ENCODE assay signal across 8 cellular contexts in the genomic region with DNA sequence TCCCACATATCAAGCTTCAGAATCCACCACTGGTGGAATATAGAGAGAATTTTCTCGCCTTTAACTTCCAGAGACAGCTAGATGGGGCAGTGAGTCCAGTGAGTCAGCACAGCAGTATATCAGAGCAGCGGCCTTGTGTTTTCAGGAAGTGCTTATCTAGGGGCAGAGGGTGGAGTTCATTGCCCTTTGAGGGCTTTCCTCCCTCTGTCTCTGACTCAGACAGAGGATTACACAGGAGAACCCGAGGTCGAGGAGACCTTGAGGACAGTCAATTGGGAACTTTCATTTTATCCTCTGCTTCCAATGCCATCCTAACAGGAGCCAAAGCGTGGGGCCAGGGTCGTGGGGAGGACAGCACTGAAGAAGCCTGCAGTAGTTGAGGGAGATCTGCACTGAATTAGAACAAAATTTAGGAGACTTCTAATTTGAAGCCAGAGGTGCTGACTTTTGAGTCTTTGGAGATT.
A peak's percentile ranks its signal among the peaks of the same experiment; 100 is the strongest.
DNase-seq lines count a peak whose midpoint lies in the region; ATAC-seq and TF ChIP-seq lines count a peak whose summit lies in the region.

No MANE protein-coding gene starts in this region.

- peaks cover 20% of the 10 kb centered on the region for H3K4me1 Mint-ChIP-seq in central memory CD8-positive, alpha-beta T cell
- H3K4me1 Mint-ChIP-seq in natural killer cell treated with Interleukin-12 subunit alpha and Interleukin-12 subunit beta and Interleukin-15 and Interleukin-18, amount 100 ng/mL, for 72 hours (ENCODE audit: low read depth in 2 of 2) = peaks cover 36 to 42% of the 10 kb centered on the region in 2 donors
- no peaks in the 10 kb centered on the region for H3K4me1 Mint-ChIP-seq in chondrocyte (ENCODE audit: low read depth)

- H3F3A ChIP-seq in PC-9 (ENCODE audit: insufficient read depth, low read depth) = no peaks in the 10 kb centered on the region

- H2AFZ ChIP-seq in PC-9 = no peak overlapping the region

- intact Hi-C loops in PC-9 (cut with micrococcal nuclease; ENCODE audit: unreplicated experiment) (loop anchor here (1.0 to 2.0 kb wide), 2 partner anchors 20 to 69 kb away; no protein-coding TSS in a partner anchor), A673 (cut with micrococcal nuclease; ENCODE audit: unreplicated experiment) (no loop called here)

- peaks cover 1% of the 10 kb centered on the region for H3K27me3 Mint-ChIP-seq in central memory CD8-positive, alpha-beta T cell
- no peaks in the 10 kb centered on the region for H3K27me3 Mint-ChIP-seq in natural killer cell treated with Interleukin-12 subunit alpha and Interleukin-12 subunit beta and Interleukin-15 and Interleukin-18, amount 100 ng/mL, for 72 hours
- no peaks in the 10 kb centered on the region for H3K27me3 Mint-ChIP-seq in chondrocyte (ENCODE audit: low read depth)

- TF ChIP-seq CTCF in PC-9 (conservative IDR thresholded peaks at IDR 0.05) = no peak
- TF ChIP-seq CTCF in chondrocyte (IDR thresholded peaks at IDR 0.05) = no peak
- TF ChIP-seq CTCF in A673 (conservative IDR thresholded peaks at IDR 0.05; ENCODE audit: low read depth, low read length) = no peak

- no peaks in the 10 kb centered on the region for H3K9me2 ChIP-seq in PC-9 (ENCODE audit: insufficient read depth)

- peak overlapping the region; percentile 86 for H3K27ac Mint-ChIP-seq in central memory CD8-positive, alpha-beta T cell (ENCODE audit: low read depth)
- peak overlapping the region; percentile 79 to 90 for H3K27ac Mint-ChIP-seq in natural killer cell treated with Interleukin-12 subunit alpha and Interleukin-12 subunit beta and Interleukin-15 and Interleukin-18, amount 100 ng/mL, for 72 hours
- no peak overlapping the region for H3K27ac Mint-ChIP-seq in chondrocyte (ENCODE audit: unreplicated experiment)

- H3K36me3 ChIP-seq in PC-9 (ENCODE audit: low read depth) (no peaks in the 10 kb centered on the region), A673 (ENCODE audit: insufficient read depth, low read length, poor library complexity, severe bottlenecking) (no peaks in the 10 kb centered on the region)

- BruUV-seq in PC-9 (replicated peaks; lab: Mats Ljungman, UMichigan) (no TSS peak), A673 (replicated peaks; lab: Mats Ljungman, UMichigan) (no TSS peak)

- H3K27ac ChIP-seq in PC-9 (no peak overlapping the region), A673 (ENCODE audit: low read depth, low read length, poor library complexity, severe bottlenecking) (no peak overlapping the region)

- ATAC-seq in HG02678 (IDR thresholded peaks at IDR 0.05; ENCODE audit: unreplicated experiment) = peak; percentile 57
- peak; percentile 74 for ATAC-seq in central memory CD8-positive, alpha-beta T cell (replicated peaks; ENCODE audit: extremely low read depth, poor library complexity, severe bottlenecking)
- peak; percentile 92 to 95 for ATAC-seq in natural killer cell treated with Interleukin-12 subunit alpha and Interleukin-12 subunit beta and Interleukin-15 and Interleukin-18, amount 100 ng/mL, for 72 hours
- no peak for ATAC-seq in HG02981 (IDR thresholded peaks at IDR 0.05; ENCODE audit: unreplicated experiment)

- peak overlapping the region; percentile 37 for H3K4me3 Mint-ChIP-seq in central memory CD8-positive, alpha-beta T cell
- H3K4me3 Mint-ChIP-seq in natural killer cell treated with Interleukin-12 subunit alpha and Interleukin-12 subunit beta and Interleukin-15 and Interleukin-18, amount 100 ng/mL, for 72 hours = peak overlapping the region; percentile 70
- no peak overlapping the region for H3K4me3 Mint-ChIP-seq in chondrocyte (ENCODE audit: unreplicated experiment)

- H3K4me3 ChIP-seq in PC-9 (no peak overlapping the region), A673 (ENCODE audit: low read depth, low read length, poor library complexity, severe bottlenecking) (no peak overlapping the region)

- no peaks in the 10 kb centered on the region for H3K9me3 Mint-ChIP-seq in central memory CD8-positive, alpha-beta T cell
- H3K9me3 Mint-ChIP-seq in natural killer cell treated with Interleukin-12 subunit alpha and Interleukin-12 subunit beta and Interleukin-15 and Interleukin-18, amount 100 ng/mL, for 72 hours = no peaks in the 10 kb centered on the region
- no peaks in the 10 kb centered on the region for H3K9me3 Mint-ChIP-seq in chondrocyte (ENCODE audit: low read depth)

- H3K79me2 ChIP-seq in PC-9 (ENCODE audit: low read depth) = no peaks in the 10 kb centered on the region

- CTCF ChIA-PET in PC-9 (lab: Charles Lee) = interaction anchor here (1.0 to 1.3 kb wide), 2 partner anchors 55 to 68 kb away, joined by 3 to 6 read pairs; no protein-coding TSS in a partner anchor
- CTCF ChIA-PET in A673 (lab: Charles Lee) = no interaction called here

- no peaks in the 10 kb centered on the region for H3K9me3 ChIP-seq in PC-9 (ENCODE audit: insufficient read depth, low read depth)
- H3K9me3 ChIP-seq in A673 (ENCODE audit: low read depth, low read length, poor library complexity, severe bottlenecking) = no peaks in the 10 kb centered on the region

- H3K27me3 ChIP-seq in PC-9 (ENCODE audit: insufficient read depth, low read depth) (no peaks in the 10 kb centered on the region), A673 (replicated peaks; ENCODE audit: insufficient read depth, low read depth, low read length, poor library complexity) (no peaks in the 10 kb centered on the region)

- DNase-seq in EH (ENCODE audit: low read depth) (peak; percentile 46), PC-9 (peak; percentile 44 to 65), chondrocyte (ENCODE audit: low spot score) (no peak), A673 (ENCODE audit: low spot score) (no peak)
- no peak for DNase-seq in central memory CD8-positive, alpha-beta T cell (ENCODE audit: low spot score in 2 of 2)
- DNase-seq in natural killer cell treated with Interleukin-12 subunit alpha and Interleukin-12 subunit beta and Interleukin-15 and Interleukin-18, amount 100 ng/mL, for 72 hours (ENCODE audit: low spot score) = peak; percentile 61

- peaks cover 12% of the 10 kb centered on the region for H3K4me1 ChIP-seq in PC-9 (replicated peaks; ENCODE audit: insufficient read depth)
- peaks cover 4% of the 10 kb centered on the region for H3K4me1 ChIP-seq in A673 (ENCODE audit: insufficient read depth, low read length, poor library complexity, severe bottlenecking)

- H3K4me2 ChIP-seq in PC-9 = peak overlapping the region; percentile 43

- POLR2A ChIA-PET in PC-9 (lab: Charles Lee; ENCODE audit: unreplicated experiment) = no interaction called here
- POLR2A ChIA-PET in A673 (lab: Charles Lee; ENCODE audit: low non-redundant PET) = interaction anchor here (0.6 kb wide), 1 partner anchor 555 kb away, joined by 10 read pairs; no protein-coding TSS in a partner anchor

- no peaks in the 10 kb centered on the region for H4K20me1 ChIP-seq in PC-9 (ENCODE audit: insufficient read depth)

- H3K36me3 Mint-ChIP-seq in central memory CD8-positive, alpha-beta T cell (ENCODE audit: insufficient read depth) = no peaks in the 10 kb centered on the region
- no peaks in the 10 kb centered on the region for H3K36me3 Mint-ChIP-seq in natural killer cell treated with Interleukin-12 subunit alpha and Interleukin-12 subunit beta and Interleukin-15 and Interleukin-18, amount 100 ng/mL, for 72 hours
- H3K36me3 Mint-ChIP-seq in chondrocyte (ENCODE audit: low read depth) = no peaks in the 10 kb centered on the region

Comparison
In these comparisons a context has a peak if more than half of its experiments do, and no peak if none do; other contexts are left out.
1. DNase-seq: peak in EH (single experiment), PC-9 (2 of 2) and natural killer cell treated with Interleukin-12 subunit alpha and Interleukin-12 subunit beta and Interleukin-15 and Interleukin-18, amount 100 ng/mL, for 72 hours (single experiment); none in central memory CD8-positive, alpha-beta T cell (0 of 2), chondrocyte (single experiment) and A673 (single experiment).